ENCODE assay signal across 9 cellular contexts in the genomic region with DNA sequence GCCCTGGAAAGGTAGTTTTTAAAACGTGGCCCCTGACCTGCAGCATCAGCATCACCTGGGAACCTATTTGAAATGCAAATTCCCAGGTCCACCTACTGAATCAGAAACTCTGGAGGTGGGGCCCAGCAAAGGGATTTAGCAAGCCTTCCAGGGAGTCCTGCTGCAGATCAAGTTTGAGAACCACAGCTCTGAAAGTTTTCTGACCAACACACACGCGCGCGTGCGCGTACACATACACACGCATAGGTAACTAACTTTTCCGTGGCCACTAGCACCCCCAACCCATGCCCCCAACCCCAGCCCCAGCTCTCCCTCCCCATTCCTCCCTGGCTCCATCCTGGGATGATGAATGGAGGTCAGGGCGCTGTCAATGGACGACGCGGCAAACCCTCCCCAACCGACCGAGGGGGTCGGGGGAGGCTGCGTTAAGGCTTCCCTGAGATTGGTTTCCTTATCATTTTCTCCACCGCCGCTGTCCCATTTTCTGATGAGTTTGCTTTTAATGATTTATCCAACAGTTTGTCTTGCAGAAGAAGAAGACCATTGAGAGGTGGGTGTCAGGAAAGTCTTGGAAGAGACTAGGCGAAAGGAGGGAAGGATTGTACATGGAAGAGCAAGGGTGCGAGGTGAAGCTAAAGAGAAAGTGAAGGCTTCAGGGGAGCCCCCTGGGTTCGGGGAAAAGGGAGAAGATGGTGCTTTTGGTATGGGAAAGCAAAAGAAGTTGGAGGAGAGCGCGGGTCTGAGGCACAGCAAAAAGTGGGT. TPM values are rescaled to one million over a fixed set of nuclear protein-coding genes. Genes with fewer than 3 reads are reported as not detected.
DNase-seq lines count a peak whose midpoint lies in the region; ATAC-seq and TF ChIP-seq lines count a peak whose summit lies in the region.
"Had no signal": no experiment of that assay in that cellular context is flagged by ENCODE, and none has a peak within 500 bp of the region (broad histone marks: within the 10 kb centered on the region; RNA-seq: fewer than 3 reads in every experiment).

No MANE protein-coding gene starts in this region.

- no peaks in the 10 kb centered on the region for H3K9me3 ChIP-seq in CD8-positive, alpha-beta memory T cell (ENCODE audit: low read length)

- H3K36me3 Mint-ChIP-seq in CD8-positive, alpha-beta memory T cell: peaks cover 0 to 2% (median 0%) of the 10 kb centered on the region in 3 donors

- H3K27ac Mint-ChIP-seq in CD8-positive, alpha-beta memory T cell: no peak overlapping the region

- H3K4me3 ChIP-seq in CD8-positive, alpha-beta memory T cell (ENCODE audit: low read length): no peak overlapping the region
- peak overlapping the region; percentile 68 for H3K4me3 ChIP-seq in fibroblast of pulmonary artery (replicated peaks; ENCODE audit: low read depth, low read length)

- DNase-seq in CD8-positive, alpha-beta memory T cell: no peak
- DNase-seq in fibroblast of pulmonary artery (ENCODE audit: low read depth) (peak; percentile 17), omental fat pad (ENCODE audit: low spot score) (no peak), occipital lobe (lab: John Stamatoyannopoulos, UW) (no peak), NCI-H1930 (lab: John Stamatoyannopoulos, UW) (no peak)
- no peak for DNase-seq in activated CD4-positive, alpha-beta T cell treated with anti-CD3 and anti-CD28 coated beads for 1 hour
- DNase-seq: OCI-M1 had no signal

- peaks cover 7% of the 10 kb centered on the region for H3K27me3 ChIP-seq in CD8-positive, alpha-beta memory T cell (ENCODE audit: insufficient read depth, low read length, poor library complexity, severe bottlenecking)

- no peaks in the 10 kb centered on the region for H3K36me3 ChIP-seq in CD8-positive, alpha-beta memory T cell (ENCODE audit: insufficient read depth, low read length)

- POLR2A ChIA-PET in CD8-positive, alpha-beta memory T cell (lab: Charles Lee): no interaction called here

- H3K4me1 Mint-ChIP-seq in CD8-positive, alpha-beta memory T cell: peaks cover 10 to 18% (median 18%) of the 10 kb centered on the region in 3 donors

- TF ChIP-seq CTCF in fibroblast of pulmonary artery (IDR thresholded peaks at IDR 0.05; ENCODE audit: low read length, missing control alignments): no peak
- TF ChIP-seq CTCF in omental fat pad (IDR thresholded peaks at IDR 0.05): no peak

- H3K4me1 ChIP-seq in CD8-positive, alpha-beta memory T cell (ENCODE audit: insufficient read depth, low read length): no peaks in the 10 kb centered on the region

- H3K4me3 Mint-ChIP-seq in CD8-positive, alpha-beta memory T cell: peak overlapping the region in 5 of 7 donors; percentile 47 to 86 (median 64)

- no peaks in the 10 kb centered on the region for H3K9me3 Mint-ChIP-seq in CD8-positive, alpha-beta memory T cell

- ATAC-seq in SK-N-SH treated with all-trans-retinoic acid at 6 μM for 48 hours: peak; percentile 31
- peak; percentile 8 for ATAC-seq in omental fat pad (ENCODE audit: low FRiP score)
- no peak for ATAC-seq in GM19023 (IDR thresholded peaks at IDR 0.05; ENCODE audit: unreplicated experiment)

- CTCF ChIA-PET in CD8-positive, alpha-beta memory T cell (lab: Charles Lee): no interaction called here

- H3K27ac ChIP-seq in CD8-positive, alpha-beta memory T cell (ENCODE audit: low read depth, low read length): no peak overlapping the region

- peaks cover 34 to 81% of the 10 kb centered on the region in 2 donors for H3K27me3 Mint-ChIP-seq in CD8-positive, alpha-beta memory T cell

TF ChIP-seq in SK-N-SH treated with all-trans-retinoic acid at 6 μM for 48 hours, 23 proteins besides CTCF, POLR2A, EP300 and RAD21 (continues in another document):
- no peak for TF ChIP-seq ZFP3 (CRISPR knock-in tag; IDR thresholded peaks at IDR 0.05)
- no peak for TF ChIP-seq ARNTL (CRISPR knock-in tag; IDR thresholded peaks at IDR 0.05; ENCODE audit: borderline replicate concordance, low read depth)
- no peak for TF ChIP-seq ZFP30 (CRISPR knock-in tag; IDR thresholded peaks at IDR 0.05)
- no peak for TF ChIP-seq GLIS3 (CRISPR knock-in tag; IDR thresholded peaks at IDR 0.05)
- no peak for TF ChIP-seq PATZ1 (CRISPR knock-in tag; IDR thresholded peaks at IDR 0.05; ENCODE audit: borderline replicate concordance)
- TF ChIP-seq, protein P1, sequence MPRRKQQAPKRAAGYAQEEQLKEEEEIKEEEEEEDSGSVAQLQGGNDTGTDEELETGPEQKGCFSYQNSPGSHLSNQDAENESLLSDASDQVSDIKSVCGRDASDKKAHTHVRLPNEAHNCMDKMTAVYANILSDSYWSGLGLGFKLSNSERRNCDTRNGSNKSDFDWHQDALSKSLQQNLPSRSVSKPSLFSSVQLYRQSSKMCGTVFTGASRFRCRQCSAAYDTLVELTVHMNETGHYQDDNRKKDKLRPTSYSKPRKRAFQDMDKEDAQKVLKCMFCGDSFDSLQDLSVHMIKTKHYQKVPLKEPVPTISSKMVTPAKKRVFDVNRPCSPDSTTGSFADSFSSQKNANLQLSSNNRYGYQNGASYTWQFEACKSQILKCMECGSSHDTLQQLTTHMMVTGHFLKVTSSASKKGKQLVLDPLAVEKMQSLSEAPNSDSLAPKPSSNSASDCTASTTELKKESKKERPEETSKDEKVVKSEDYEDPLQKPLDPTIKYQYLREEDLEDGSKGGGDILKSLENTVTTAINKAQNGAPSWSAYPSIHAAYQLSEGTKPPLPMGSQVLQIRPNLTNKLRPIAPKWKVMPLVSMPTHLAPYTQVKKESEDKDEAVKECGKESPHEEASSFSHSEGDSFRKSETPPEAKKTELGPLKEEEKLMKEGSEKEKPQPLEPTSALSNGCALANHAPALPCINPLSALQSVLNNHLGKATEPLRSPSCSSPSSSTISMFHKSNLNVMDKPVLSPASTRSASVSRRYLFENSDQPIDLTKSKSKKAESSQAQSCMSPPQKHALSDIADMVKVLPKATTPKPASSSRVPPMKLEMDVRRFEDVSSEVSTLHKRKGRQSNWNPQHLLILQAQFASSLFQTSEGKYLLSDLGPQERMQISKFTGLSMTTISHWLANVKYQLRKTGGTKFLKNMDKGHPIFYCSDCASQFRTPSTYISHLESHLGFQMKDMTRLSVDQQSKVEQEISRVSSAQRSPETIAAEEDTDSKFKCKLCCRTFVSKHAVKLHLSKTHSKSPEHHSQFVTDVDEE (CRISPR knock-in tag; IDR thresholded peaks at IDR 0.05): no peak
- TF ChIP-seq ESRRG (CRISPR knock-in tag; IDR thresholded peaks at IDR 0.05): no peak
- TF ChIP-seq, protein P2, sequence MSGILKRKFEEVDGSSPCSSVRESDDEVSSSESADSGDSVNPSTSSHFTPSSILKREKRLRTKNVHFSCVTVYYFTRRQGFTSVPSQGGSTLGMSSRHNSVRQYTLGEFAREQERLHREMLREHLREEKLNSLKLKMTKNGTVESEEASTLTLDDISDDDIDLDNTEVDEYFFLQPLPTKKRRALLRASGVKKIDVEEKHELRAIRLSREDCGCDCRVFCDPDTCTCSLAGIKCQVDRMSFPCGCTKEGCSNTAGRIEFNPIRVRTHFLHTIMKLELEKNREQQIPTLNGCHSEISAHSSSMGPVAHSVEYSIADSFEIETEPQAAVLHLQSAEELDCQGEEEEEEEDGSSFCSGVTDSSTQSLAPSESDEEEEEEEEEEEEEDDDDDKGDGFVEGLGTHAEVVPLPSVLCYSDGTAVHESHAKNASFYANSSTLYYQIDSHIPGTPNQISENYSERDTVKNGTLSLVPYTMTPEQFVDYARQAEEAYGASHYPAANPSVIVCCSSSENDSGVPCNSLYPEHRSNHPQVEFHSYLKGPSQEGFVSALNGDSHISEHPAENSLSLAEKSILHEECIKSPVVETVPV (CRISPR knock-in tag; IDR thresholded peaks at IDR 0.05): no peak
- no peak for TF ChIP-seq ZNF8 (CRISPR knock-in tag; IDR thresholded peaks at IDR 0.05)
- TF ChIP-seq PPARA (CRISPR knock-in tag; IDR thresholded peaks at IDR 0.05; ENCODE audit: borderline replicate concordance): no peak
- no peak for TF ChIP-seq TCF4 (CRISPR knock-in tag; IDR thresholded peaks at IDR 0.05; ENCODE audit: borderline replicate concordance)
- TF ChIP-seq ZNF565 (CRISPR knock-in tag; conservative IDR thresholded peaks at IDR 0.05; ENCODE audit: low read depth): no peak
- no peak for TF ChIP-seq ZC3H10 (CRISPR knock-in tag; IDR thresholded peaks at IDR 0.05)
- no peak for TF ChIP-seq POU6F1 (CRISPR knock-in tag; IDR thresholded peaks at IDR 0.05; ENCODE audit: borderline replicate concordance, low read depth)
- TF ChIP-seq ISL1 (CRISPR knock-in tag; IDR thresholded peaks at IDR 0.05): no peak
- TF ChIP-seq OSR1 (CRISPR knock-in tag; IDR thresholded peaks at IDR 0.05): no peak
- TF ChIP-seq CSDC2 (CRISPR knock-in tag; IDR thresholded peaks at IDR 0.05): no peak
- TF ChIP-seq TOX (CRISPR knock-in tag; IDR thresholded peaks at IDR 0.05; ENCODE audit: borderline replicate concordance): no peak

RNA-seq across cellular contexts. Expression of gene BOC, which starts 0.6 kb away (rescaled TPM):
- not detected for total RNA-seq in CD8-positive, alpha-beta memory T cell
- polyA plus RNA-seq in CD8-positive, alpha-beta memory T cell: not detected
- 100 to 1,000 TPM in 1 of 4 donors, 10 to 100 TPM in 3; 28.1 to 103 (median 54.0) TPM for total RNA-seq in omental fat pad
- total RNA-seq in occipital lobe: 11.2 TPM

Comparison
In these comparisons a context has a peak if more than half of its experiments do, and no peak if none do; other contexts are left out.
1. RNA of gene BOC, which starts 0.6 kb away (total RNA-seq): 28.1 to 103 TPM in omental fat pad and 11.2 TPM in occipital lobe (single experiment); not detected in CD8-positive, alpha-beta memory T cell; every median in the first group is over 10 times any median in the second.